ENCODE assay signal across 9 cellular contexts in genomic region chr20:47727909-47728361, GRCh38. TPM values are rescaled to one million over a fixed set of nuclear protein-coding genes. Genes with fewer than 3 reads are reported as not detected.
DNase-seq lines count a peak whose midpoint lies in the region; ATAC-seq and TF ChIP-seq lines count a peak whose summit lies in the region.
"Had no signal": no experiment of that assay in that cellular context is flagged by ENCODE, and none has a peak within 500 bp of the region (broad histone marks: within the 10 kb centered on the region; RNA-seq: fewer than 3 reads in every experiment).

No MANE protein-coding gene starts in this region.

- H3K27me3 ChIP-seq in upper lobe of left lung (no peaks in the 10 kb centered on the region), uterus (no peaks in the 10 kb centered on the region)

- peak; percentile 62 for DNase-seq in Right ventricle myocardium superior
- DNase-seq in cardiac septum (ENCODE audit: low spot score) = no peak
- DNase-seq in activated B cell treated with CpG ODN at 0.5 μM for 24 hours = no peak
- DNase-seq in left kidney (ENCODE audit: low read depth, low spot score) = peak; percentile 74
- DNase-seq in upper lobe of left lung = no peak
- DNase-seq in CD1c-positive myeloid dendritic cell (ENCODE audit: extremely low spot score) = no peak
- DNase-seq in uterus = no peak

- TF ChIP-seq POLR2A in upper lobe of left lung (IDR thresholded peaks at IDR 0.05) (no peak), uterus (IDR thresholded peaks at IDR 0.05) (no peak)

- H3K9me3 ChIP-seq in upper lobe of left lung (no peaks in the 10 kb centered on the region), uterus (no peaks in the 10 kb centered on the region)
- H3K9me3 ChIP-seq: thoracic aorta had no signal

- CTCF ChIA-PET in activated B cell treated with CpG ODN at 0.5 μM for 24 hours (lab: Charles Lee) = interaction anchor here (1.3 to 7.8 kb wide), 2 partner anchors 602 to 893 kb away, joined by 3 to 108 read pairs; no protein-coding TSS in a partner anchor

- no peaks in the 10 kb centered on the region for H3K9me3 Mint-ChIP-seq in activated B cell treated with CpG ODN at 0.5 μM for 24 hours

- peak overlapping the region; percentile 32 to 82 (median 72) for H3K27ac ChIP-seq in upper lobe of left lung
- H3K27ac ChIP-seq in uterus = no peak overlapping the region
- H3K27ac ChIP-seq: thoracic aorta had no signal

- POLR2A ChIA-PET in activated B cell treated with CpG ODN at 0.5 μM for 24 hours (lab: Charles Lee) = interaction anchor here (1.0 to 1.1 kb wide), 2 partner anchors 893 to 1318 kb away, joined by 3 to 5 read pairs; partner anchors contain the start of gene CSE1L

- H3K36me3 Mint-ChIP-seq in activated B cell treated with CpG ODN at 0.5 μM for 24 hours (ENCODE audit: low read depth) = no peaks in the 10 kb centered on the region

- WGBS in upper lobe of left lung, 2 donors = 45 to 58% methylated on average over 17 of the region's 17 CpGs

- peak overlapping the region; percentile 88 for H3K27ac Mint-ChIP-seq in activated B cell treated with CpG ODN at 0.5 μM for 24 hours

- H3K36me3 ChIP-seq in upper lobe of left lung = no peaks in the 10 kb centered on the region
- H3K36me3 ChIP-seq in uterus = no peaks in the 10 kb centered on the region
- H3K36me3 ChIP-seq: thoracic aorta had no signal

- H3K27me3 Mint-ChIP-seq in activated B cell treated with CpG ODN at 0.5 μM for 24 hours = no peaks in the 10 kb centered on the region

- ATAC-seq in Right ventricle myocardium superior (ENCODE audit: poor library complexity) = peak; percentile 58
- no peak for ATAC-seq in activated B cell treated with CpG ODN at 0.5 μM for 24 hours (ENCODE audit: low read depth)
- ATAC-seq in upper lobe of left lung (ENCODE audit: low FRiP score in 2 of 2) = peak in 1 of 2 donors; percentile 9
- ATAC-seq in HG03439 (IDR thresholded peaks at IDR 0.05; ENCODE audit: unreplicated experiment) = no peak

- TF ChIP-seq CTCF in activated B cell treated with CpG ODN at 0.5 μM for 24 hours (IDR thresholded peaks at IDR 0.05) (no peak), upper lobe of left lung (IDR thresholded peaks at IDR 0.05) (no peak), uterus (IDR thresholded peaks at IDR 0.05) (no peak)

- no peak for TF ChIP-seq EP300 in upper lobe of left lung (IDR thresholded peaks at IDR 0.05)

- H3K4me1 Mint-ChIP-seq in activated B cell treated with CpG ODN at 0.5 μM for 24 hours = peaks cover 53% of the 10 kb centered on the region

- intact Hi-C loops in Right ventricle myocardium superior (cut with DNase I) (no loop called here), cardiac septum (cut with DNase I) (loop anchor here (5.0 to 10.0 kb wide), 2 partner anchors 54 to 567 kb away; no protein-coding TSS in a partner anchor), activated B cell treated with CpG ODN at 0.5 μM for 24 hours (cut with micrococcal nuclease) (loop anchor here (1.0 to 5.0 kb wide), 5 partner anchors 51 to 1551 kb away; partner anchors contain the start of genes ARFGEF2 and ZNFX1), uterus (cut with DNase I; ENCODE audit: low total_unique reads) (loop anchor here (5.0 kb wide), 1 partner anchor 54 kb away; no protein-coding TSS in a partner anchor)

- H3K4me3 ChIP-seq in upper lobe of left lung (no peak overlapping the region), uterus (no peak overlapping the region)
- H3K4me3 ChIP-seq: thoracic aorta had no signal

- H3K4me1 ChIP-seq in upper lobe of left lung (peaks cover 0 to 9% (median 5%) of the 10 kb centered on the region in 4 donors), uterus (no peaks in the 10 kb centered on the region)

- peak overlapping the region; percentile 80 for H3K4me3 Mint-ChIP-seq in activated B cell treated with CpG ODN at 0.5 μM for 24 hours

RNA-seq across cellular contexts. Expression of gene SULF2, which starts 57.3 kb away (rescaled TPM):
- total RNA-seq in Right ventricle myocardium superior (32.0 TPM), cardiac septum (39.7 TPM), activated B cell treated with CpG ODN at 0.5 μM for 24 hours (0.20 and 0.66 TPM in 2 replicates), upper lobe of left lung (10 to 100 TPM; 15.0 to 63.8 (median 21.7) TPM), uterus (100 to 1,000 TPM in 2 of 4 donors, 10 to 100 TPM in 2; 95.9 to 558 (median 213) TPM)

Comparison
In these comparisons a context has a peak if more than half of its experiments do, and no peak if none do; other contexts are left out.
1. DNase-seq: peak in Right ventricle myocardium superior (single experiment) and left kidney (single experiment); none in cardiac septum (single experiment), activated B cell treated with CpG ODN at 0.5 μM for 24 hours (single experiment), upper lobe of left lung (0 of 2), CD1c-positive myeloid dendritic cell (single experiment) and uterus (0 of 2).
2. H3K27ac ChIP-seq: peak in upper lobe of left lung (4 of 4); none in uterus (0 of 2).